ENCODE assay signal across 1 cellular context in the genomic region with DNA sequence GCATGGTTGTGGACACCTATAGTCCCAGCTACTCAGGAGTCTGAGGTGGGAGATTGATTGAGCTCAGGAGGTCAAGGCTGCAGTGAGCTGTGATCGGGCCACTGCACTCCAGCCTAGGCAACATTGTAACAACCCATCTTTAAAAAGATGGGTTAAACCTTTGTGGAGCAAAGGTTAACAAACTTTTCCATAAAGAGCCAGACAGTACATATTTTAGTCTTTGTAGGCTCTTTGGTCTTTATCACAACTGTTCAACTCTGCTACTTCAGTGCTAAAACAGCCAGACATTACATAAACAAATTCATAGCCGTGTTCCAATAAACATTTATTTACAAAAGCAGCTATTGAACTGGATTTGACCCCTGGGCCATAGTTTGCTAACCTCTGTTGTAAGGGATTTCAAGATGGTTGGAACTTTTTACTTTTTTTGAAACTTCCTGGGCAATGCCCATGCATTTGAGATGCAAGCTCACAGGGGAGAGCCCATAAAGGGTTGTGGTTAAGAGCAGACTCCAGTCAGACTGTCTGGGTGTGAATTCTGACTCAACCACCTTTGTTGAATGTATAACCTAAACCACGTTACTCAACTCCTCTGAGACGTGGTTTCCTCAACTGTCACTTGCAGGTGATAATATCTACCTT.
TF ChIP-seq lines count a peak whose summit lies in the region.

No MANE protein-coding gene starts in this region.

TF ChIP-seq in GM23338, 12 proteins besides CTCF, POLR2A, EP300 and RAD21 (continued from another document):
- TF ChIP-seq, protein P1, sequence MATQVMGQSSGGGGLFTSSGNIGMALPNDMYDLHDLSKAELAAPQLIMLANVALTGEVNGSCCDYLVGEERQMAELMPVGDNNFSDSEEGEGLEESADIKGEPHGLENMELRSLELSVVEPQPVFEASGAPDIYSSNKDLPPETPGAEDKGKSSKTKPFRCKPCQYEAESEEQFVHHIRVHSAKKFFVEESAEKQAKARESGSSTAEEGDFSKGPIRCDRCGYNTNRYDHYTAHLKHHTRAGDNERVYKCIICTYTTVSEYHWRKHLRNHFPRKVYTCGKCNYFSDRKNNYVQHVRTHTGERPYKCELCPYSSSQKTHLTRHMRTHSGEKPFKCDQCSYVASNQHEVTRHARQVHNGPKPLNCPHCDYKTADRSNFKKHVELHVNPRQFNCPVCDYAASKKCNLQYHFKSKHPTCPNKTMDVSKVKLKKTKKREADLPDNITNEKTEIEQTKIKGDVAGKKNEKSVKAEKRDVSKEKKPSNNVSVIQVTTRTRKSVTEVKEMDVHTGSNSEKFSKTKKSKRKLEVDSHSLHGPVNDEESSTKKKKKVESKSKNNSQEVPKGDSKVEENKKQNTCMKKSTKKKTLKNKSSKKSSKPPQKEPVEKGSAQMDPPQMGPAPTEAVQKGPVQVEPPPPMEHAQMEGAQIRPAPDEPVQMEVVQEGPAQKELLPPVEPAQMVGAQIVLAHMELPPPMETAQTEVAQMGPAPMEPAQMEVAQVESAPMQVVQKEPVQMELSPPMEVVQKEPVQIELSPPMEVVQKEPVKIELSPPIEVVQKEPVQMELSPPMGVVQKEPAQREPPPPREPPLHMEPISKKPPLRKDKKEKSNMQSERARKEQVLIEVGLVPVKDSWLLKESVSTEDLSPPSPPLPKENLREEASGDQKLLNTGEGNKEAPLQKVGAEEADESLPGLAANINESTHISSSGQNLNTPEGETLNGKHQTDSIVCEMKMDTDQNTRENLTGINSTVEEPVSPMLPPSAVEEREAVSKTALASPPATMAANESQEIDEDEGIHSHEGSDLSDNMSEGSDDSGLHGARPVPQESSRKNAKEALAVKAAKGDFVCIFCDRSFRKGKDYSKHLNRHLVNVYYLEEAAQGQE (IDR thresholded peaks at IDR 0.05; ENCODE audit: unreplicated experiment) = no peak
- TF ChIP-seq, protein P2, sequence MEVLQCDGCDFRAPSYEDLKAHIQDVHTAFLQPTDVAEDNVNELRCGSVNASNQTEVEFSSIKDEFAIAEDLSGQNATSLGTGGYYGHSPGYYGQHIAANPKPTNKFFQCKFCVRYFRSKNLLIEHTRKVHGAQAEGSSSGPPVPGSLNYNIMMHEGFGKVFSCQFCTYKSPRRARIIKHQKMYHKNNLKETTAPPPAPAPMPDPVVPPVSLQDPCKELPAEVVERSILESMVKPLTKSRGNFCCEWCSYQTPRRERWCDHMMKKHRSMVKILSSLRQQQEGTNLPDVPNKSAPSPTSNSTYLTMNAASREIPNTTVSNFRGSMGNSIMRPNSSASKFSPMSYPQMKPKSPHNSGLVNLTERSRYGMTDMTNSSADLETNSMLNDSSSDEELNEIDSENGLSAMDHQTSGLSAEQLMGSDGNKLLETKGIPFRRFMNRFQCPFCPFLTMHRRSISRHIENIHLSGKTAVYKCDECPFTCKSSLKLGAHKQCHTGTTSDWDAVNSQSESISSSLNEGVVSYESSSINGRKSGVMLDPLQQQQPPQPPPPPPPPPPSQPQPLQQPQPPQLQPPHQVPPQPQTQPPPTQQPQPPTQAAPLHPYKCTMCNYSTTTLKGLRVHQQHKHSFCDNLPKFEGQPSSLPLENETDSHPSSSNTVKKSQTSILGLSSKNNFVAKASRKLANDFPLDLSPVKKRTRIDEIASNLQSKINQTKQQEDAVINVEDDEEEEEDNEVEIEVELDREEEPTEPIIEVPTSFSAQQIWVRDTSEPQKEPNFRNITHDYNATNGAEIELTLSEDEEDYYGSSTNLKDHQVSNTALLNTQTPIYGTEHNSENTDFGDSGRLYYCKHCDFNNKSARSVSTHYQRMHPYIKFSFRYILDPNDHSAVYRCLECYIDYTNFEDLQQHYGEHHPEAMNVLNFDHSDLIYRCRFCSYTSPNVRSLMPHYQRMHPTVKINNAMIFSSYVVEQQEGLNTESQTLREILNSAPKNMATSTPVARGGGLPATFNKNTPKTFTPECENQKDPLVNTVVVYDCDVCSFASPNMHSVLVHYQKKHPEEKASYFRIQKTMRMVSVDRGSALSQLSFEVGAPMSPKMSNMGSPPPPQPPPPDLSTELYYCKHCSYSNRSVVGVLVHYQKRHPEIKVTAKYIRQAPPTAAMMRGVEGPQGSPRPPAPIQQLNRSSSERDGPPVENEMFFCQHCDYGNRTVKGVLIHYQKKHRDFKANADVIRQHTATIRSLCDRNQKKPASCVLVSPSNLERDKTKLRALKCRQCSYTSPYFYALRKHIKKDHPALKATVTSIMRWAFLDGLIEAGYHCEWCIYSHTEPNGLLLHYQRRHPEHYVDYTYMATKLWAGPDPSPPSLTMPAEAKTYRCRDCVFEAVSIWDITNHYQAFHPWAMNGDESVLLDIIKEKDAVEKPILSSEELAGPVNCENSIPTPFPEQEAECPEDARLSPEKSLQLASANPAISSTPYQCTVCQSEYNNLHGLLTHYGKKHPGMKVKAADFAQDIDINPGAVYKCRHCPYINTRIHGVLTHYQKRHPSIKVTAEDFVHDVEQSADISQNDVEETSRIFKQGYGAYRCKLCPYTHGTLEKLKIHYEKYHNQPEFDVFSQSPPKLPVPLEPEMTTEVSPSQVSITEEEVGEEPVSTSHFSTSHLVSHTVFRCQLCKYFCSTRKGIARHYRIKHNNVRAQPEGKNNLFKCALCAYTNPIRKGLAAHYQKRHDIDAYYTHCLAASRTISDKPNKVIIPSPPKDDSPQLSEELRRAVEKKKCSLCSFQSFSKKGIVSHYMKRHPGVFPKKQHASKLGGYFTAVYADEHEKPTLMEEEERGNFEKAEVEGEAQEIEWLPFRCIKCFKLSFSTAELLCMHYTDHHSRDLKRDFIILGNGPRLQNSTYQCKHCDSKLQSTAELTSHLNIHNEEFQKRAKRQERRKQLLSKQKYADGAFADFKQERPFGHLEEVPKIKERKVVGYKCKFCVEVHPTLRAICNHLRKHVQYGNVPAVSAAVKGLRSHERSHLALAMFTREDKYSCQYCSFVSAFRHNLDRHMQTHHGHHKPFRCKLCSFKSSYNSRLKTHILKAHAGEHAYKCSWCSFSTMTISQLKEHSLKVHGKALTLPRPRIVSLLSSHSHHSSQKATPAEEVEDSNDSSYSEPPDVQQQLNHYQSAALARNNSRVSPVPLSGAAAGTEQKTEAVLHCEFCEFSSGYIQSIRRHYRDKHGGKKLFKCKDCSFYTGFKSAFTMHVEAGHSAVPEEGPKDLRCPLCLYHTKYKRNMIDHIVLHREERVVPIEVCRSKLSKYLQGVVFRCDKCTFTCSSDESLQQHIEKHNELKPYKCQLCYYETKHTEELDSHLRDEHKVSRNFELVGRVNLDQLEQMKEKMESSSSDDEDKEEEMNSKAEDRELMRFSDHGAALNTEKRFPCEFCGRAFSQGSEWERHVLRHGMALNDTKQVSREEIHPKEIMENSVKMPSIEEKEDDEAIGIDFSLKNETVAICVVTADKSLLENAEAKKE (CRISPR knock-in tag; IDR thresholded peaks at IDR 0.05) = no peak
- TF ChIP-seq POLR2AphosphoS5 (IDR thresholded peaks at IDR 0.05; ENCODE audit: low read depth) = no peak
- TF ChIP-seq NANOG (IDR thresholded peaks at IDR 0.05; ENCODE audit: borderline replicate concordance) = no peak
